Comparison of ENCODE assay signal across 8 cellular contexts in genomic region chr9:23851024-23851629, GRCh38. TPM values are rescaled to one million over a fixed set of nuclear protein-coding genes. Genes with fewer than 3 reads are reported as not detected.
A peak's percentile ranks its signal among the peaks of the same experiment; 100 is the strongest.
DNase-seq lines count a peak whose midpoint lies in the region; ATAC-seq and TF ChIP-seq lines count a peak whose summit lies in the region.

No MANE protein-coding gene starts in this region.

- DNase-seq in BJ (ENCODE audit: low read depth): no peak
- peak; percentile 25 for DNase-seq in NCI-H460 (ENCODE audit: extremely low read depth, low read depth)
- DNase-seq in esophagus squamous epithelium (lab: John Stamatoyannopoulos, UW): no peak
- peak; percentile 73 for DNase-seq in neuronal stem cell (ENCODE audit: low spot score)
- no peak for DNase-seq in dermis blood vessel endothelial cell
- DNase-seq in HT-29 (ENCODE audit: low spot score): no peak

- H3K27me3 ChIP-seq in BJ (ENCODE audit: control insufficient read depth, insufficient read depth, low read length) (no peaks in the 10 kb centered on the region), esophagus squamous epithelium (peaks cover 0 to 59% (median 5%) of the 10 kb centered on the region in 4 donors), neuronal stem cell (ENCODE audit: control insufficient read depth in 3 of 3, insufficient read depth in 3 of 3, low read depth in 1 of 3, low read length in 3 of 3) (peaks cover 0 to 7% (median 0%) of the 10 kb centered on the region in 3 experiments)

- no peak overlapping the region for H3K4ac ChIP-seq in neuronal stem cell (ENCODE audit: low read length)

- H3K9me3 ChIP-seq in esophagus squamous epithelium (no peaks in the 10 kb centered on the region), neuronal stem cell (replicated peaks in 1 of 2; ENCODE audit: control insufficient read depth in 2 of 2, insufficient read depth in 1 of 2, low read depth in 1 of 2, low read length in 2 of 2) (no peaks in the 10 kb centered on the region)

- H4K8ac ChIP-seq in neuronal stem cell (ENCODE audit: low read depth, low read length): peak overlapping the region; percentile 17

- H3K9ac ChIP-seq in neuronal stem cell (ENCODE audit: low read depth, low read length, poor library complexity): peak overlapping the region; percentile 95

- peaks cover 0 to 21% (median 15%) of the 10 kb centered on the region in 3 donors for H3K4me1 ChIP-seq in esophagus squamous epithelium
- peaks cover 0 to 4% of the 10 kb centered on the region in 2 donors for H3K4me1 ChIP-seq in neuronal stem cell (ENCODE audit: control insufficient read depth in 2 of 2, insufficient read depth in 1 of 2, low read depth in 1 of 2, low read length in 2 of 2)

- H3K79me1 ChIP-seq in neuronal stem cell (ENCODE audit: low read depth, low read length): no peaks in the 10 kb centered on the region

- CTCF ChIA-PET in BJ (lab: Yijun Ruan, JAX): no interaction called here

- H3K36me3 ChIP-seq in BJ (ENCODE audit: control insufficient read depth, insufficient read depth, low read length) (no peaks in the 10 kb centered on the region), esophagus squamous epithelium (no peaks in the 10 kb centered on the region), neuronal stem cell (replicated peaks in 1 of 2; ENCODE audit: control insufficient read depth in 2 of 2, insufficient read depth in 2 of 2, low read length in 2 of 2) (no peaks in the 10 kb centered on the region)

- TF ChIP-seq CTCF in BJ (IDR thresholded peaks at IDR 0.05; ENCODE audit: insufficient read depth, low read depth, low read length) (no peak), esophagus squamous epithelium (IDR thresholded peaks at IDR 0.05) (no peak)

- H3K27ac ChIP-seq in esophagus squamous epithelium (no peak overlapping the region), neuronal stem cell (replicated peaks; ENCODE audit: low read length) (peak overlapping the region; percentile 91)

- ATAC-seq in GM21526 (IDR thresholded peaks at IDR 0.05; ENCODE audit: low FRiP score, unreplicated experiment) (no peak), HG03025 (IDR thresholded peaks at IDR 0.05; ENCODE audit: low FRiP score, unreplicated experiment) (no peak)

- H4K91ac ChIP-seq in neuronal stem cell (ENCODE audit: low read depth, low read length, poor library complexity): peak overlapping the region; percentile 64

- no peak overlapping the region for H2BK120ac ChIP-seq in neuronal stem cell (ENCODE audit: low read depth, low read length)

- H3K14ac ChIP-seq in neuronal stem cell (ENCODE audit: low read length): no peak overlapping the region

- H2BK12ac ChIP-seq in neuronal stem cell (ENCODE audit: low read length): peak overlapping the region; percentile 63

- WGBS in esophagus squamous epithelium, 2 donors: 1 to 18% methylated on average over 28 to 33 of the region's 46 CpGs
- WGBS in neuronal stem cell (ENCODE audit: extremely low coverage in 2 of 2, insufficient read length in 2 of 2, insufficient replicate concordance in 1 of 2), 2 donors: no CpG with 5 or more reads among the region's 46 CpGs

- H3K23ac ChIP-seq in neuronal stem cell (ENCODE audit: low read depth, low read length, poor library complexity): peak overlapping the region; percentile 73

- H2AK5ac ChIP-seq in neuronal stem cell (ENCODE audit: low read depth, low read length): no peak overlapping the region

- intact Hi-C loops in esophagus squamous epithelium (cut with DNase I): no loop called here

- peak overlapping the region; percentile 96 for H3K18ac ChIP-seq in neuronal stem cell (ENCODE audit: low read length)

- H2BK5ac ChIP-seq in neuronal stem cell (ENCODE audit: low read length): peak overlapping the region; percentile 99

- peak overlapping the region; percentile 83 for H3K4me2 ChIP-seq in neuronal stem cell (ENCODE audit: insufficient read depth, low read length, poor library complexity, severe bottlenecking)

- H2AFZ ChIP-seq in neuronal stem cell (ENCODE audit: low read length): peak overlapping the region; percentile 90

- no peak for TF ChIP-seq POLR2A in esophagus squamous epithelium (IDR thresholded peaks at IDR 0.05)

- POLR2A ChIA-PET in BJ (lab: Charles Lee): no interaction called here

- peak overlapping the region; percentile 83 for H2BK15ac ChIP-seq in neuronal stem cell (ENCODE audit: low read length)

- H3K4me3 ChIP-seq in BJ (ENCODE audit: low read depth, low read length): peak overlapping the region; percentile 12; the same call in 1 of the 2 replicates
- H3K4me3 ChIP-seq in esophagus squamous epithelium: peak overlapping the region; percentile 10 to 68 (median 34)
- H3K4me3 ChIP-seq in neuronal stem cell (ENCODE audit: low read length in 2 of 2): peak overlapping the region; percentile 58 to 80

RNA-seq across cellular contexts. Expression of gene ELAVL2, which starts 25.1 kb away (rescaled TPM):
- 0.04 and 0.28 TPM in 2 replicates for polyA plus RNA-seq in BJ (2011; rRNA removed)
- 0.09 and 0.67 TPM in 2 replicates for polyA minus RNA-seq in BJ (2011; rRNA and poly(A)+ RNA removed)
- total RNA-seq in NCI-H460 (2014; rRNA removed; shearing (Covaris generic)): 0.92 and 1.2 TPM in 2 replicates
- polyA plus RNA-seq in NCI-H460 (2014; cell fraction: nucleus; rRNA removed): 1.9 and 8.9 TPM in 2 replicates
- total RNA-seq in esophagus squamous epithelium (under 1 TPM in 3 of 4 donors, not detected in 1; 0.29 to 0.97 (median 0.95) TPM), dermis blood vessel endothelial cell (0.47 and 0.68 TPM in 2 replicates)
- 9.3 TPM for polyA plus RNA-seq in neuronal stem cell (2013, experiment 1 of 2)
- 10.1 TPM for polyA plus RNA-seq in neuronal stem cell (2013, experiment 2 of 2)
- not detected in 2 replicates for total RNA-seq in HT-29 (2014; rRNA removed; shearing (Covaris generic))

Comparison
In these comparisons a context has a peak if more than half of its experiments do, and no peak if none do; other contexts are left out.
1. DNase-seq: peak in NCI-H460 (single experiment) and neuronal stem cell (single experiment); none in BJ (single experiment), esophagus squamous epithelium (single experiment), dermis blood vessel endothelial cell (single experiment) and HT-29 (single experiment).
2. H3K4me3 ChIP-seq: peak in every context shown above with its lines; median percentile 69 in neuronal stem cell; 34 in esophagus squamous epithelium; 12 in BJ.